ENCODE assay signal across 12 cellular contexts in genomic region chr17:7311110-7311698, GRCh38. TPM values are rescaled to one million over a fixed set of nuclear protein-coding genes. Genes with fewer than 3 reads are reported as not detected.
DNase-seq lines count a peak whose midpoint lies in the region; ATAC-seq and TF ChIP-seq lines count a peak whose summit lies in the region.
"Had no signal": no experiment of that assay in that cellular context is flagged by ENCODE, and none has a peak within 500 bp of the region (broad histone marks: within the 10 kb centered on the region; RNA-seq: fewer than 3 reads in every experiment).

No MANE protein-coding gene starts in this region.

- no peak overlapping the region for H3K14ac ChIP-seq in H9 (ENCODE audit: insufficient read depth, low read length)

- no CpG with 5 or more reads among the region's 7 CpGs for WGBS in H9 (ENCODE audit: extremely low coverage, insufficient read length, low lambda C conversion rate)

- H3K56ac ChIP-seq in H9 (ENCODE audit: insufficient read length, low read depth, low read length): no peak overlapping the region

- no peak overlapping the region for H3K4ac ChIP-seq in H9 (ENCODE audit: low read depth, low read length)

- no peaks in the 10 kb centered on the region for H3K9me3 ChIP-seq in CD4-positive, alpha-beta T cell (ENCODE audit: control insufficient read depth, low read length)
- H3K9me3 ChIP-seq in H9 (ENCODE audit: control insufficient read depth, low read depth, low read length): no peaks in the 10 kb centered on the region
- H3K9me3 ChIP-seq: pancreas had no signal

- no peak overlapping the region for H3K27ac ChIP-seq in CD4-positive, alpha-beta T cell (ENCODE audit: low read depth, low read length)
- H3K27ac ChIP-seq in H9 (ENCODE audit: insufficient read length, low read depth, low read length): no peak overlapping the region
- H3K27ac ChIP-seq: pancreas had no signal

- DNase-seq in CD4-positive, alpha-beta T cell: no peak
- DNase-seq in H9: no peak
- DNase-seq in activated naive CD8-positive, alpha-beta T cell treated with anti-CD3 and anti-CD28 coated beads for 36 hours: no peak
- DNase-seq in stimulated activated naive CD4-positive, alpha-beta T cell (lab: John Stamatoyannopoulos, UW): no peak
- no peak for DNase-seq in stimulated activated CD4-positive, alpha-beta T cell treated with anti-CD3 and anti-CD28 coated beads, Interleukin-12 subunit alpha, Interleukin-12 subunit beta, amount 100 ng/mL, for 4 hours
- DNase-seq: aorta; NCI-H146; stimulated activated CD4-positive, alpha-beta T cell treated with anti-CD3 and anti-CD28 coated beads, Interleukin-4, amount 100 ng/mL, for 24 hours had no signal

- intact Hi-C loops in CD4-positive, alpha-beta T cell (cut with DNase I, micrococcal nuclease): no loop called here

- no peaks in the 10 kb centered on the region for H3K9me3 Mint-ChIP-seq in CD4-positive, alpha-beta T cell
- H3K9me3 Mint-ChIP-seq in H9: peaks cover 0 to 3% of the 10 kb centered on the region in 2 experiments; a peak in 1 of 5 replicates
- no peaks in the 10 kb centered on the region for H3K9me3 Mint-ChIP-seq in activated naive CD8-positive, alpha-beta T cell treated with anti-CD3 and anti-CD28 coated beads for 36 hours
- no peaks in the 10 kb centered on the region for H3K9me3 Mint-ChIP-seq in nephron

- H3K23me2 ChIP-seq in H9 (ENCODE audit: insufficient read length, low read depth, low read length, poor library complexity, severe bottlenecking): peaks cover 19% of the 10 kb centered on the region

- peaks cover 78% of the 10 kb centered on the region for H3K4me1 Mint-ChIP-seq in CD4-positive, alpha-beta T cell (ENCODE audit: low read depth)
- H3K4me1 Mint-ChIP-seq in H9 (peaks cover 39 to 41% of the 10 kb centered on the region in 2 experiments), nephron (peaks cover 51% of the 10 kb centered on the region)
- peaks cover 57% of the 10 kb centered on the region for H3K4me1 Mint-ChIP-seq in activated naive CD8-positive, alpha-beta T cell treated with anti-CD3 and anti-CD28 coated beads for 36 hours

- no peak overlapping the region for H4K91ac ChIP-seq in H9 (ENCODE audit: insufficient read length, low read depth, low read length)

- no peak overlapping the region for H2BK20ac ChIP-seq in H9 (ENCODE audit: low read depth, low read length, poor library complexity, severe bottlenecking)

- no peak for TF ChIP-seq CTCF in CD4-positive, alpha-beta T cell (IDR thresholded peaks at IDR 0.05)
- TF ChIP-seq CTCF in H9 (conservative IDR thresholded peaks at IDR 0.05) (no peak), nephron (IDR thresholded peaks at IDR 0.05; ENCODE audit: unreplicated experiment in 3 of 3) (no peak)

- no peak overlapping the region for H3K18ac ChIP-seq in H9 (ENCODE audit: insufficient read length, low read depth, low read length)

- no peak overlapping the region for H2BK12ac ChIP-seq in H9 (ENCODE audit: insufficient read length, low read depth, low read length)

- no peak overlapping the region for H3T11ph ChIP-seq in H9 (ENCODE audit: low read length)

- H3K4me3 Mint-ChIP-seq in CD4-positive, alpha-beta T cell: peak overlapping the region; percentile 92
- no peak overlapping the region; a peak in 1 of 5 replicates for H3K4me3 Mint-ChIP-seq in H9
- H3K4me3 Mint-ChIP-seq in activated naive CD8-positive, alpha-beta T cell treated with anti-CD3 and anti-CD28 coated beads for 36 hours: peak overlapping the region; percentile 88
- H3K4me3 Mint-ChIP-seq in nephron: peak overlapping the region; percentile 94 to 99 (median 97)

- CTCF ChIA-PET in CD4-positive, alpha-beta T cell (lab: Charles Lee): no interaction called here

- peaks cover 85% of the 10 kb centered on the region for H3K36me3 Mint-ChIP-seq in CD4-positive, alpha-beta T cell (ENCODE audit: low read depth)
- peaks cover 47 to 65% (median 57%) of the 10 kb centered on the region in 3 experiments for H3K36me3 Mint-ChIP-seq in H9 (ENCODE audit: insufficient read depth in 1 of 3, low read depth in 3 of 3)
- H3K36me3 Mint-ChIP-seq in activated naive CD8-positive, alpha-beta T cell treated with anti-CD3 and anti-CD28 coated beads for 36 hours: peaks cover 59% of the 10 kb centered on the region
- H3K36me3 Mint-ChIP-seq in nephron (ENCODE audit: low read depth): peaks cover 57% of the 10 kb centered on the region

- POLR2A ChIA-PET in CD4-positive, alpha-beta T cell (lab: Charles Lee): interaction anchor here (1.2 to 5.4 kb wide), 3 partner anchors 15 to 25 kb away, joined by 3 to 52 read pairs (median 46); partner anchors contain the start of genes ACAP1 and NEURL4

- no peaks in the 10 kb centered on the region for H3K79me1 ChIP-seq in H9 (ENCODE audit: insufficient read depth, low read depth, low read length, poor library complexity, severe bottlenecking)

- H2BK120ac ChIP-seq in H9 (ENCODE audit: low read depth, low read length, poor library complexity, severe bottlenecking): no peak overlapping the region

- H2BK15ac ChIP-seq in H9 (ENCODE audit: low read depth, low read length): no peak overlapping the region

- H2AFZ ChIP-seq in H9 (ENCODE audit: low read length): no peak overlapping the region

- peaks cover 2% of the 10 kb centered on the region; the same call in 1 of the 2 replicates for H3K4me1 ChIP-seq in H9 (ENCODE audit: insufficient read depth, low read length)

- H4K5ac ChIP-seq in H9 (ENCODE audit: insufficient read length, low read depth, low read length): no peak overlapping the region

- no peak overlapping the region for H3K4me2 ChIP-seq in H9 (ENCODE audit: insufficient read depth, insufficient read length, low read length)

- H3K27ac Mint-ChIP-seq in CD4-positive, alpha-beta T cell: peak overlapping the region; percentile 98
- peak overlapping the region in 2 of 3 experiments; percentile 52 to 57; a peak in 3 of 7 replicates for H3K27ac Mint-ChIP-seq in H9
- H3K27ac Mint-ChIP-seq in activated naive CD8-positive, alpha-beta T cell treated with anti-CD3 and anti-CD28 coated beads for 36 hours: peak overlapping the region; percentile 98
- peak overlapping the region in 2 of 3 experiments; percentile 98 to 99 for H3K27ac Mint-ChIP-seq in nephron

- no peaks in the 10 kb centered on the region for H4K20me1 ChIP-seq in H9 (ENCODE audit: control insufficient read depth, insufficient read depth, insufficient read length)

- no peak overlapping the region for H4K8ac ChIP-seq in H9 (replicated peaks; ENCODE audit: insufficient read length, low read depth, low read length)

- H3K27me3 ChIP-seq in CD4-positive, alpha-beta T cell (ENCODE audit: control insufficient read depth, insufficient read depth, low read length): no peaks in the 10 kb centered on the region
- H3K27me3 ChIP-seq in H9 (ENCODE audit: insufficient read depth, low read length): no peaks in the 10 kb centered on the region
- H3K27me3 ChIP-seq: pancreas had no signal

- ATAC-seq in CD4-positive, alpha-beta T cell (ENCODE audit: poor library complexity): no peak
- ATAC-seq in GM21447 (IDR thresholded peaks at IDR 0.05; ENCODE audit: unreplicated experiment): no peak
- ATAC-seq: left lobe of liver, pancreas had no signal

- no peak overlapping the region for H3K9ac ChIP-seq in H9 (ENCODE audit: extremely low read depth, insufficient read length, low read length)

- peaks cover 21% of the 10 kb centered on the region for H3K79me2 ChIP-seq in H9 (ENCODE audit: insufficient read depth, low read length)

- H3K27me3 Mint-ChIP-seq in CD4-positive, alpha-beta T cell: no peaks in the 10 kb centered on the region
- H3K27me3 Mint-ChIP-seq in H9 (ENCODE audit: low read depth) (no peaks in the 10 kb centered on the region; the same call in none of the 2 replicates), nephron (ENCODE audit: low read depth) (no peaks in the 10 kb centered on the region)
- H3K27me3 Mint-ChIP-seq in activated naive CD8-positive, alpha-beta T cell treated with anti-CD3 and anti-CD28 coated beads for 36 hours: peaks cover 11% of the 10 kb centered on the region

- no peak overlapping the region for H2BK5ac ChIP-seq in H9 (ENCODE audit: insufficient read length, low read length)

- H2AK5ac ChIP-seq in H9 (ENCODE audit: insufficient read length, low read length): no peak overlapping the region

- H3K23ac ChIP-seq in H9 (ENCODE audit: insufficient read length, low read depth, low read length): no peak overlapping the region

RNA-seq across cellular contexts. Expression of gene EIF5A, which starts 3.8 kb away (rescaled TPM):
- 100 to 1,000 TPM; 471 to 480 TPM for total RNA-seq in CD4-positive, alpha-beta T cell
- 978 and 1,015 TPM in 2 replicates for total RNA-seq in H9 (2021)
- 1,000 to 10,000 TPM; 1,429 to 1,492 TPM for total RNA-seq in activated naive CD8-positive, alpha-beta T cell treated with anti-CD3 and anti-CD28 coated beads for 36 hours

RNA-seq across cellular contexts. Expression of gene GPS2, which starts 4.0 kb away (rescaled TPM):
- 100 to 1,000 TPM; 122 to 140 TPM for total RNA-seq in CD4-positive, alpha-beta T cell
- total RNA-seq in H9 (2021): 62.6 and 62.7 TPM in 2 replicates
- total RNA-seq in activated naive CD8-positive, alpha-beta T cell treated with anti-CD3 and anti-CD28 coated beads for 36 hours: 10 to 100 TPM; 58.4 to 62.6 TPM

RNA-seq across cellular contexts. Expression of gene YBX2, which starts 16.8 kb away (rescaled TPM):
- under 1 TPM in 1 of 2 experiments, not detected in 1; 0.56 TPM for total RNA-seq in CD4-positive, alpha-beta T cell
- 24.0 and 26.0 TPM in 2 replicates for total RNA-seq in H9 (2021)
- total RNA-seq in activated naive CD8-positive, alpha-beta T cell treated with anti-CD3 and anti-CD28 coated beads for 36 hours: under 1 TPM; 0.19 to 0.24 TPM

RNA-seq across cellular contexts. Expression of gene NEURL4, which starts 17.9 kb away (rescaled TPM):
- total RNA-seq in CD4-positive, alpha-beta T cell: 10 to 100 TPM; 29.0 to 30.8 TPM
- total RNA-seq in H9 (2021): 54.8 and 55.4 TPM in 2 replicates
- 10 to 100 TPM; 44.1 to 46.0 TPM for total RNA-seq in activated naive CD8-positive, alpha-beta T cell treated with anti-CD3 and anti-CD28 coated beads for 36 hours

RNA-seq across cellular contexts. Expression of gene ACAP1, which starts 25.1 kb away (rescaled TPM):
- total RNA-seq in CD4-positive, alpha-beta T cell: 100 to 1,000 TPM; 565 to 575 TPM
- 15.5 and 18.2 TPM in 2 replicates for total RNA-seq in H9 (2021)
- total RNA-seq in activated naive CD8-positive, alpha-beta T cell treated with anti-CD3 and anti-CD28 coated beads for 36 hours: 100 to 1,000 TPM; 235 to 238 TPM

Comparison
In these comparisons a context has a peak if more than half of its experiments do, and no peak if none do; other contexts are left out.
1. H3K4me3 Mint-ChIP-seq: peak in CD4-positive, alpha-beta T cell (single experiment), activated naive CD8-positive, alpha-beta T cell treated with anti-CD3 and anti-CD28 coated beads for 36 hours (single experiment) and nephron (3 of 3); none in H9 (0 of 2).
2. RNA of gene YBX2, which starts 16.8 kb away (total RNA-seq): 24.0 to 26.0 TPM in H9; 0.56 TPM in CD4-positive, alpha-beta T cell and 0.19 to 0.24 TPM in activated naive CD8-positive, alpha-beta T cell treated with anti-CD3 and anti-CD28 coated beads for 36 hours; every median in the first group is over 10 times any median in the second.
3. Peak in every context shown above with its lines, with median percentiles within 50 percentile points of each other: H3K27ac Mint-ChIP-seq.